Comparison of ENCODE assay signal across 1 cellular context in the genomic region with DNA sequence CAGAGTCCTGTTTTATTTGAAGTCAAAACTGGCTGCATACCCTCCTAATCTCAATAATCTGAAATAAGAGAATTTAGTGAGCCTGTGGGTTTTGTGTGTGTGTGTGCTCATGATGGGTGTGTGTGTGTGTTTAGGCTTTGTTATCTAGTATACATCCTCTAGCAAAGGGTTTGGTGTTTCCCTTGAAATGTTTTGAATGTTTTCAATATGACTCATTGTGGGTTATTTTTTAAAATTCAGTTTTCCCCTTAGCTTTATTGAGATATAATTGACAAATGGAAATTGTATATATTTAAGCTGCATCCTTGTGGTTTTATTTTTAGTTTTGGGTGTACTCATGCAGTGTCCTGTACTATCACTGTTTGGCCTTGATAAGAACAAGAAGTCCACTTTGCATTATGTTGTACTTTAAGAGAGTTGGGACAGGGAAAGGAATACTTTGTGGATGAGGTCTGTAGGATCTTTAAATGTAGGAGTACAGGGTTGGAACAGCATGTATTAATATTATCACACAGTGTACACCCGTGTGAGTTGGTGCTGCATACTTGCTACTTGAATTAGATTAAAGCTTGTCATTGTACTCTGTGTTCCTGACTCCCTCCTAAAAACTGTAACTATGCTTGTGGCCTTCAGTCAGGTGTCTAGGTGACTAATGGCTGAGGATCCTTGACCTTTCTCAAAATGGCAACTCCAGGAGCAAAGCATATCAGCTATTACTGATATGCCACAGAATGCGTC.
A peak's percentile ranks its signal among the peaks of the same experiment; 100 is the strongest.
TF ChIP-seq lines count a peak whose summit lies in the region.

No MANE protein-coding gene starts in this region.

TF ChIP-seq in SK-N-SH, 30 proteins besides CTCF, POLR2A, EP300 and RAD21 (continued from another document):
- TF ChIP-seq, protein P1, sequence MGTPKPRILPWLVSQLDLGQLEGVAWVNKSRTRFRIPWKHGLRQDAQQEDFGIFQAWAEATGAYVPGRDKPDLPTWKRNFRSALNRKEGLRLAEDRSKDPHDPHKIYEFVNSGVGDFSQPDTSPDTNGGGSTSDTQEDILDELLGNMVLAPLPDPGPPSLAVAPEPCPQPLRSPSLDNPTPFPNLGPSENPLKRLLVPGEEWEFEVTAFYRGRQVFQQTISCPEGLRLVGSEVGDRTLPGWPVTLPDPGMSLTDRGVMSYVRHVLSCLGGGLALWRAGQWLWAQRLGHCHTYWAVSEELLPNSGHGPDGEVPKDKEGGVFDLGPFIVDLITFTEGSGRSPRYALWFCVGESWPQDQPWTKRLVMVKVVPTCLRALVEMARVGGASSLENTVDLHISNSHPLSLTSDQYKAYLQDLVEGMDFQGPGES (IDR thresholded peaks at IDR 0.05; ENCODE audit: low read depth, low read length) = no peak
- TF ChIP-seq TCF12 (IDR thresholded peaks at IDR 0.05) (peak; percentile 46), YY1 (IDR thresholded peaks at IDR 0.05; ENCODE audit: low read depth) (no peak), JUND (IDR thresholded peaks at IDR 0.05) (peak; percentile 80), EZH2phosphoT487 (IDR thresholded peaks at IDR 0.05; ENCODE audit: borderline replicate concordance, low read depth) (no peak)
- TF ChIP-seq, protein P2, sequence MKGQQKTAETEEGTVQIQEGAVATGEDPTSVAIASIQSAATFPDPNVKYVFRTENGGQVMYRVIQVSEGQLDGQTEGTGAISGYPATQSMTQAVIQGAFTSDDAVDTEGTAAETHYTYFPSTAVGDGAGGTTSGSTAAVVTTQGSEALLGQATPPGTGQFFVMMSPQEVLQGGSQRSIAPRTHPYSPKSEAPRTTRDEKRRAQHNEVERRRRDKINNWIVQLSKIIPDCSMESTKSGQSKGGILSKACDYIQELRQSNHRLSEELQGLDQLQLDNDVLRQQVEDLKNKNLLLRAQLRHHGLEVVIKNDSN (IDR thresholded peaks at IDR 0.05; ENCODE audit: borderline replicate concordance, low read depth) = no peak
- TF ChIP-seq, protein P3, sequence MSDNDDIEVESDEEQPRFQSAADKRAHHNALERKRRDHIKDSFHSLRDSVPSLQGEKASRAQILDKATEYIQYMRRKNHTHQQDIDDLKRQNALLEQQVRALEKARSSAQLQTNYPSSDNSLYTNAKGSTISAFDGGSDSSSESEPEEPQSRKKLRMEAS (IDR thresholded peaks at IDR 0.05; ENCODE audit: low read depth) = no peak
TF ChIP-seq in SK-N-SH: peak in this region for 4.
